18 cellular contexts compared by ENCODE assay signal in the genomic region with DNA sequence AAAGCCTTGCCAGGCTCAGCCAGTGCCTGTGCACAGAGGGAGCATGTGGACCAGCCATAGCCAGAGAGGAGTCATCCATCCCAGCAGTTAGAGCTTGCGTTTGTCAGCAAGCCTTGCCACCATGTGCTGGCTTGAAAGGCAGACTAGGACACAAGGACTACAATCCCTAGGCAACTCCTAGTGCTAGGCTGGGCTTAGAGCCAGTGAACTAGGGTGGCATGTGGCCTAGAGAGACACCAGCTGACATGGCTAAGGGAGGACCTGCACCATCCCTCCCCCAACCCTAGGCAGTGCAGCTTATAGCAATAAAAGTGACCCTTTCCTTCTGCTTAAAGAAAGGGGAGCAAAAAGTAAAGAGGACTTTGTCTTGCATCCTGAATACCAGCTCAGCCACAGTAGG. TPM values are rescaled to one million over a fixed set of nuclear protein-coding genes. Genes with fewer than 3 reads are reported as not detected.
DNase-seq lines count a peak whose midpoint lies in the region; ATAC-seq and TF ChIP-seq lines count a peak whose summit lies in the region.
"Had no signal": no experiment of that assay in that cellular context is flagged by ENCODE, and none has a peak within 500 bp of the region (broad histone marks: within the 10 kb centered on the region; RNA-seq: fewer than 3 reads in every experiment).

No MANE protein-coding gene starts in this region.

- no peaks in the 10 kb centered on the region for H3K36me3 ChIP-seq in heart left ventricle
- H3K36me3 ChIP-seq in mesenchymal stem cell (ENCODE audit: control insufficient read depth in 1 of 2, insufficient read depth in 2 of 2, low read depth in 1 of 2, low read length in 2 of 2), result no peaks in the 10 kb centered on the region
- H3K36me3 ChIP-seq in testis (ENCODE audit: low read depth, missing control alignments), result no peaks in the 10 kb centered on the region
- H3K36me3 ChIP-seq: BE2C had no signal

- peak overlapping the region in 1 of 2 experiments; percentile 9 for H3K14ac ChIP-seq in mesenchymal stem cell (ENCODE audit: low read length in 2 of 2)

- peaks cover 0 to 2% (median 0%) of the 10 kb centered on the region in 5 donors for H3K27me3 Mint-ChIP-seq in naive thymus-derived CD8-positive, alpha-beta T cell

- H3K27me3 ChIP-seq in heart left ventricle, result no peaks in the 10 kb centered on the region
- no peaks in the 10 kb centered on the region for H3K27me3 ChIP-seq in mesenchymal stem cell (ENCODE audit: control insufficient read depth in 1 of 2, insufficient read depth in 1 of 2, low read length in 2 of 2)
- no peaks in the 10 kb centered on the region for H3K27me3 ChIP-seq in testis
- H3K27me3 ChIP-seq: BE2C had no signal

- no peak overlapping the region for H2BK12ac ChIP-seq in mesenchymal stem cell (ENCODE audit: low read length in 2 of 2)

- no peak overlapping the region for H2BK15ac ChIP-seq in mesenchymal stem cell (ENCODE audit: low read depth, poor library complexity, severe bottlenecking)

- H3K4me3 ChIP-seq in heart left ventricle, result no peak overlapping the region
- no peak overlapping the region for H3K4me3 ChIP-seq in mesenchymal stem cell (ENCODE audit: insufficient read depth in 1 of 2, low read depth in 1 of 2, low read length in 2 of 2)
- no peak overlapping the region for H3K4me3 ChIP-seq in testis
- H3K4me3 ChIP-seq: GM23248, K562, SK-N-MC had no signal

- peaks cover 0 to 38% (median 24%) of the 10 kb centered on the region in 3 donors for H3K36me3 Mint-ChIP-seq in naive thymus-derived CD8-positive, alpha-beta T cell

- no peak overlapping the region for H3K4me3 Mint-ChIP-seq in naive thymus-derived CD8-positive, alpha-beta T cell
- H3K4me3 Mint-ChIP-seq: CD4-positive, alpha-beta memory T cell had no signal

- no peak for TF ChIP-seq POLR2A in heart left ventricle (IDR thresholded peaks at IDR 0.05)
- TF ChIP-seq POLR2A in testis (IDR thresholded peaks at IDR 0.05), result no peak

- no peaks in the 10 kb centered on the region for H3K79me1 ChIP-seq in mesenchymal stem cell (replicated peaks; ENCODE audit: low read length, poor library complexity, severe bottlenecking)

- no peak overlapping the region for H3K4ac ChIP-seq in mesenchymal stem cell (ENCODE audit: low read depth in 1 of 2, low read length in 2 of 2)

- H3K4me1 ChIP-seq in heart left ventricle (peaks cover 0 to 3% (median 0%) of the 10 kb centered on the region in 12 donors), mesenchymal stem cell (ENCODE audit: control insufficient read depth, insufficient read depth, low read depth, low read length) (no peaks in the 10 kb centered on the region), testis (no peaks in the 10 kb centered on the region)
- H3K4me1 ChIP-seq: BE2C had no signal

- peaks cover 10 to 44% (median 33%) of the 10 kb centered on the region in 9 donors for H3K9me3 Mint-ChIP-seq in naive thymus-derived CD8-positive, alpha-beta T cell

- no peak overlapping the region for H3K4me2 ChIP-seq in mesenchymal stem cell (ENCODE audit: low read length, poor library complexity, severe bottlenecking)

- POLR2A ChIA-PET in naive thymus-derived CD8-positive, alpha-beta T cell (lab: Charles Lee), result no interaction called here

- intact Hi-C loops in heart left ventricle (cut with DNase I), result loop anchor here in 1 of 10 donors (10.0 kb wide), 1 partner anchor 128 kb away; no protein-coding TSS in a partner anchor
- intact Hi-C loops in testis (cut with DNase I; ENCODE audit: low total_unique reads), result no loop called here

- no peak overlapping the region for H3K18ac ChIP-seq in mesenchymal stem cell (ENCODE audit: low read depth in 1 of 2, low read length in 2 of 2)

- DNase-seq in cerebellar cortex (ENCODE audit: low spot score), result peak; percentile 5
- peak in 4 of 5 donors; percentile 51 to 78 (median 63) for DNase-seq in heart left ventricle
- no peak for DNase-seq in mesenchymal stem cell
- peak; percentile 32 for DNase-seq in testis
- no peak for DNase-seq in naive thymus-derived CD8-positive, alpha-beta T cell
- no peak for DNase-seq in effector CD4-positive, alpha-beta T cell
- DNase-seq: BE2C; Calu3; CD4-positive, alpha-beta memory T cell; DMS79; GM23248; HCEC 1CT; NCI-H1930; NCI-H2171; NCI-H774 had no signal

- H3K27ac ChIP-seq in heart left ventricle, result peak overlapping the region in 1 of 12 donors; percentile 30
- H3K27ac ChIP-seq in mesenchymal stem cell (ENCODE audit: low read length, poor library complexity, severe bottlenecking), result no peak overlapping the region
- no peak overlapping the region for H3K27ac ChIP-seq in testis
- H3K27ac ChIP-seq: GM23248, SK-N-MC had no signal

- H3K27ac Mint-ChIP-seq in naive thymus-derived CD8-positive, alpha-beta T cell, result no peak overlapping the region

- no peak overlapping the region for H3K9ac ChIP-seq in mesenchymal stem cell (ENCODE audit: low read length)
- H3K9ac ChIP-seq: GM23248 had no signal

- WGBS in heart left ventricle, 4 donors, result 55 to 75% (median 58%) methylated on average over 1 of the region's 1 CpG
- WGBS in mesenchymal stem cell, result 75% methylated on average over 1 of the region's 1 CpG
- WGBS in testis, 2 donors, result 50 to 80% methylated on average over 1 of the region's 1 CpG

- H2BK120ac ChIP-seq in mesenchymal stem cell (ENCODE audit: low read depth, low read length), result no peak overlapping the region

- H4K8ac ChIP-seq in mesenchymal stem cell (ENCODE audit: low read length), result no peak overlapping the region

- H2AK5ac ChIP-seq in mesenchymal stem cell (ENCODE audit: low read length, severe bottlenecking), result no peak overlapping the region

- H3K4me1 Mint-ChIP-seq in naive thymus-derived CD8-positive, alpha-beta T cell, result peaks cover 0 to 4% (median 0%) of the 10 kb centered on the region in 4 donors

- H2BK5ac ChIP-seq in mesenchymal stem cell (ENCODE audit: low read depth, low read length, poor library complexity, severe bottlenecking), result no peak overlapping the region

- H4K91ac ChIP-seq in mesenchymal stem cell (ENCODE audit: low read length), result peak overlapping the region; percentile 65

- TF ChIP-seq CTCF in heart left ventricle (IDR thresholded peaks at IDR 0.05), result no peak
- TF ChIP-seq CTCF in testis (IDR thresholded peaks at IDR 0.05), result no peak

- no peak overlapping the region for H2AFZ ChIP-seq in mesenchymal stem cell (ENCODE audit: low read depth, low read length)
- H2AFZ ChIP-seq: GM23248 had no signal

- H3K23ac ChIP-seq in mesenchymal stem cell (ENCODE audit: low read length in 2 of 2), result no peak overlapping the region

- H3K9me3 ChIP-seq in heart left ventricle, result peaks cover 0 to 34% (median 15%) of the 10 kb centered on the region in 12 donors
- H3K9me3 ChIP-seq in mesenchymal stem cell (ENCODE audit: control insufficient read depth, low read length), result peaks cover 25% of the 10 kb centered on the region
- no peaks in the 10 kb centered on the region for H3K9me3 ChIP-seq in testis
- H3K9me3 ChIP-seq: BE2C had no signal

- ATAC-seq in heart left ventricle, result peak; percentile 96 to 99 (median 98)
- ATAC-seq in naive thymus-derived CD8-positive, alpha-beta T cell, result no peak
- no peak for ATAC-seq in HG03097 (IDR thresholded peaks at IDR 0.05; ENCODE audit: low FRiP score, unreplicated experiment)
- ATAC-seq: K562 had no signal

RNA-seq across cellular contexts. Expression of a gene that starts 38.5 kb away (rescaled TPM):
- total RNA-seq in heart left ventricle (10 to 100 TPM; 20.7 to 36.9 (median 30.9) TPM), testis (10 to 100 TPM; 76.6 to 95.1 TPM)
- polyA plus RNA-seq in heart left ventricle (10 to 100 TPM; 11.0 to 30.9 TPM), testis (ENCODE audit: insufficient read depth, low read depth, low replicate concordance) (51.3 TPM)
- polyA plus RNA-seq in mesenchymal stem cell (2013, experiment 1 of 2), result 57.9 TPM
- polyA plus RNA-seq in mesenchymal stem cell (2013, experiment 2 of 2), result 58.4 TPM
- total RNA-seq in naive thymus-derived CD8-positive, alpha-beta T cell, result 100 to 1,000 TPM; 186 to 187 TPM
- polyA plus RNA-seq in naive thymus-derived CD8-positive, alpha-beta T cell, result 100 to 1,000 TPM in 1 of 3 donors, 10 to 100 TPM in 2; 56.4 to 108 (median 74.9) TPM

Comparison
In these comparisons a context has a peak if more than half of its experiments do, and no peak if none do; other contexts are left out.
1. DNase-seq: peak in cerebellar cortex (single experiment), heart left ventricle (4 of 5) and testis (single experiment); none in mesenchymal stem cell (single experiment), naive thymus-derived CD8-positive, alpha-beta T cell (0 of 10) and effector CD4-positive, alpha-beta T cell (single experiment).
2. ATAC-seq: peak in heart left ventricle (4 of 4); none in naive thymus-derived CD8-positive, alpha-beta T cell (0 of 2) and HG03097 (single experiment).